ENCODE assay signal across 8 cellular contexts in genomic region chr2:156331572-156332451, GRCh38. TPM values are rescaled to one million over a fixed set of nuclear protein-coding genes. Genes with fewer than 3 reads are reported as not detected.
DNase-seq lines count a peak whose midpoint lies in the region; ATAC-seq, FAIRE-seq and TF ChIP-seq lines count a peak whose summit lies in the region.

No MANE protein-coding gene starts in this region.

- H3K9me2 ChIP-seq in hepatocyte (replicated peaks; ENCODE audit: insufficient read depth): no peaks in the 10 kb centered on the region

- no peak for TF ChIP-seq POLR2A in GM12878 (IDR thresholded peaks at IDR 0.05; ENCODE audit: low read depth, low read length)

- in situ Hi-C loops in Panc1 (cut with HindIII; ENCODE audit: low pct_unique_long_range_greater_than_20kb, low sequenced_read_pairs) (no loop called here), GM12878 (cut with MboI) (loop anchor here (25.0 kb wide), 1 partner anchor 255 kb away; no protein-coding TSS in a partner anchor)

- peak overlapping the region; percentile 70 for H3K9ac ChIP-seq in DND-41 (ENCODE audit: low read depth, low read length)
- H3K9ac ChIP-seq in GM12878 (ENCODE audit: control insufficient read depth, insufficient read depth, low read length): 0 out of 2 replicates have a peak overlapping the region, but pooled peaks have one; percentile 24

- H2AFZ ChIP-seq in DND-41 (ENCODE audit: low read depth, low read length) (peak overlapping the region; percentile 81), GM12878 (ENCODE audit: control insufficient read depth, low read depth, low read length) (peak overlapping the region; percentile 81), hepatocyte (peak overlapping the region; percentile 79)

- WGBS in GM12878 (ENCODE audit: insufficient coverage, insufficient replicate concordance, low lambda C conversion rate, missing lambda C conversion rate): 3% methylated on average over 26 of the region's 26 CpGs
- 2% methylated on average over 26 of the region's 26 CpGs for WGBS in hepatocyte (ENCODE audit: low lambda C conversion rate, missing lambda C conversion rate)
- WGBS in psoas muscle, 3 donors: 3 to 6% (median 4%) methylated on average over 26 of the region's 26 CpGs

- H3K27ac ChIP-seq in DND-41 (ENCODE audit: low read length) (no peak overlapping the region; the same call in 1 of the 2 replicates), Panc1 (ENCODE audit: low read length) (no peak overlapping the region), GM12878 (ENCODE audit: control insufficient read depth, insufficient read depth) (no peak overlapping the region), hepatocyte (peak overlapping the region; percentile 96), psoas muscle (peak overlapping the region; percentile 93)

- H3K4me3 ChIP-seq in DND-41 (ENCODE audit: low read depth in 1 of 2, low read length in 2 of 2) (peak overlapping the region; percentile 35 to 85; a peak in 3 of 4 replicates), Panc1 (ENCODE audit: low read depth in 2 of 2, low read length in 2 of 2) (peak overlapping the region; percentile 78 to 83), GM12878 (peak overlapping the region; percentile 80), hepatocyte (peak overlapping the region; percentile 55), psoas muscle (peak overlapping the region; percentile 78)

- no peaks in the 10 kb centered on the region for H4K20me1 ChIP-seq in DND-41 (ENCODE audit: insufficient read depth, low read length)
- H4K20me1 ChIP-seq in GM12878 (ENCODE audit: control insufficient read depth, insufficient read depth): no peaks in the 10 kb centered on the region
- no peaks in the 10 kb centered on the region for H4K20me1 ChIP-seq in hepatocyte (ENCODE audit: insufficient read depth, poor library complexity, severe bottlenecking)

- POLR2A ChIA-PET in Panc1 (lab: Charles Lee) (no interaction called here), GM12878 (lab: Charles Lee) (interaction anchor here (1.3 kb wide), 1 partner anchor 9 kb away, joined by 7 read pairs; no protein-coding TSS in a partner anchor)

- H3K79me2 ChIP-seq in DND-41 (ENCODE audit: insufficient read depth, low read length) (no peaks in the 10 kb centered on the region), GM12878 (ENCODE audit: control insufficient read depth, insufficient read depth, low read length) (no peaks in the 10 kb centered on the region), hepatocyte (peaks cover 2% of the 10 kb centered on the region)

- H3K9me3 ChIP-seq in DND-41 (ENCODE audit: insufficient read depth, low read length, severe bottlenecking): no peaks in the 10 kb centered on the region
- H3K9me3 ChIP-seq in Panc1 (ENCODE audit: control insufficient read depth, insufficient read depth, low read depth, low read length): no peaks in the 10 kb centered on the region
- peaks cover 3% of the 10 kb centered on the region; the same call in 2 of the 3 replicates for H3K9me3 ChIP-seq in GM12878 (replicated peaks; ENCODE audit: control insufficient read depth, insufficient read depth, low read length)
- H3K9me3 ChIP-seq in hepatocyte (ENCODE audit: low read depth): no peaks in the 10 kb centered on the region
- no peaks in the 10 kb centered on the region for H3K9me3 ChIP-seq in psoas muscle

- H3K4me1 ChIP-seq in DND-41 (ENCODE audit: insufficient read depth, low read length): peaks cover 47% of the 10 kb centered on the region
- peaks cover 13% of the 10 kb centered on the region for H3K4me1 ChIP-seq in Panc1 (ENCODE audit: control insufficient read depth, insufficient read depth, low read length)
- H3K4me1 ChIP-seq in GM12878 (ENCODE audit: control insufficient read depth, insufficient read depth, low read length): peaks cover 10% of the 10 kb centered on the region
- H3K4me1 ChIP-seq in hepatocyte (ENCODE audit: insufficient read depth): peaks cover 5% of the 10 kb centered on the region
- peaks cover 15% of the 10 kb centered on the region for H3K4me1 ChIP-seq in psoas muscle

- FAIRE-seq in GM12878 (lab: Jason Lieb, UNC): no peak

- DNase-seq in DND-41: peak; percentile 35
- DNase-seq in Panc1 (ENCODE audit: low read depth, low spot score): no peak
- DNase-seq in GM12878 (ENCODE audit: low read depth, low spot score): no peak
- DNase-seq in hepatocyte (ENCODE audit: low spot score): peak; percentile 79
- peak; percentile 71 to 78 for DNase-seq in psoas muscle
- no peak for DNase-seq in NCI-H1694 treated with DMSO at 0.1 percent for 48 hours (lab: John Stamatoyannopoulos, UW)

- intact Hi-C loops in Panc1 (cut with micrococcal nuclease; ENCODE audit: unreplicated experiment) (loop anchor here (10.0 kb wide), 2 partner anchors 563 to 957 kb away; no protein-coding TSS in a partner anchor), GM12878 (cut with micrococcal nuclease; ENCODE audit: unreplicated experiment) (loop anchor here (5.0 to 10.0 kb wide), 3 partner anchors 563 to 957 kb away; no protein-coding TSS in a partner anchor), psoas muscle (cut with DNase I) (loop anchor here (10.0 kb wide), 2 partner anchors 253 to 563 kb away; no protein-coding TSS in a partner anchor)

- H3K27me3 ChIP-seq in DND-41 (ENCODE audit: insufficient read depth, low read length, poor library complexity) (peaks cover 8% of the 10 kb centered on the region), Panc1 (ENCODE audit: control insufficient read depth, insufficient read depth, low read length) (no peaks in the 10 kb centered on the region), GM12878 (replicated peaks in 1 of 2; ENCODE audit: control insufficient read depth in 2 of 2, insufficient read depth in 2 of 2, low read length in 1 of 2) (peaks cover 2 to 13% of the 10 kb centered on the region in 2 experiments), hepatocyte (peaks cover 42% of the 10 kb centered on the region), psoas muscle (ENCODE audit: insufficient read depth in 3 of 3, low read length in 2 of 3) (no peaks in the 10 kb centered on the region)

- no peak for ATAC-seq in DND-41 (ENCODE audit: insufficient read depth, low read depth)
- peak; percentile 0 for ATAC-seq in HG02938 (IDR thresholded peaks at IDR 0.05; ENCODE audit: unreplicated experiment)
- peak; percentile 22 for ATAC-seq in Panc1
- peak; percentile 3; the same call in 2 of the 3 replicates for ATAC-seq in GM12878
- ATAC-seq in psoas muscle: peak in 3 of 4 donors; percentile 13 to 29 (median 18)
- ATAC-seq in GM18868 (IDR thresholded peaks at IDR 0.05; ENCODE audit: unreplicated experiment): no peak

- RAD21 ChIA-PET in GM12878 (lab: Charles Lee; ENCODE audit: unreplicated experiment): interaction anchor here (0.6 to 7.1 kb wide), 4 partner anchors 9 to 861 kb away, joined by 3 to 205 read pairs (median 3); no protein-coding TSS in a partner anchor

- SMC1A ChIA-PET in GM12878 (lab: Charles Lee; ENCODE audit: uncharacterized antibody, unreplicated experiment): interaction anchor here (1.1 to 3.9 kb wide), 5 partner anchors 9 to 257 kb away, joined by 3 to 36 read pairs (median 3); partner anchors contain the start of gene GPD2

- TF ChIP-seq EP300 in GM12878 (IDR thresholded peaks at IDR 0.05; ENCODE audit: borderline replicate concordance in 1 of 2, control insufficient read depth in 1 of 2, low read depth in 2 of 2, low read length in 2 of 2): no peak

- CTCF ChIA-PET in Panc1 (lab: Charles Lee): no interaction called here
- CTCF ChIA-PET in GM12878 (lab: Yijun Ruan, JAX): interaction anchor here (1.5 kb wide), 1 partner anchor 257 kb away, joined by 8 read pairs; no protein-coding TSS in a partner anchor

- TF ChIP-seq CTCF in DND-41 (IDR thresholded peaks at IDR 0.05; ENCODE audit: borderline replicate concordance, extremely low read depth, low read length, poor library complexity, severe bottlenecking) (no peak), Panc1 (IDR thresholded peaks at IDR 0.05) (no peak), GM12878 (IDR thresholded peaks at IDR 0.05 in 2 of 3, conservative IDR thresholded peaks at IDR 0.05 in 1 of 3; ENCODE audit: control insufficient read depth in 2 of 3, extremely low read depth in 1 of 3, insufficient read depth in 1 of 3, low read depth in 3 of 3, low read length in 3 of 3) (no peak), hepatocyte (IDR thresholded peaks at IDR 0.05; ENCODE audit: poor library complexity) (no peak), psoas muscle (IDR thresholded peaks at IDR 0.05) (no peak)

- BruUV-seq in Panc1 (replicated peaks; lab: Mats Ljungman, UMichigan) (no TSS peak), GM12878 (replicated peaks; lab: Mats Ljungman, UMichigan) (TSS peak; percentile 64)

- H3K4me2 ChIP-seq in DND-41 (ENCODE audit: insufficient read depth, low read length) (peak overlapping the region; percentile 99), GM12878 (ENCODE audit: control insufficient read depth, insufficient read depth) (peak overlapping the region; percentile 98), hepatocyte (peak overlapping the region; percentile 90)

- H3K36me3 ChIP-seq in DND-41 (ENCODE audit: insufficient read depth, low read length) (no peaks in the 10 kb centered on the region), Panc1 (ENCODE audit: control insufficient read depth, insufficient read depth, low read length) (peaks cover 4% of the 10 kb centered on the region; the same call in 1 of the 2 replicates), GM12878 (ENCODE audit: control insufficient read depth in 2 of 2, insufficient read depth in 2 of 2, low read length in 1 of 2) (no peaks in the 10 kb centered on the region), hepatocyte (replicated peaks; ENCODE audit: insufficient read depth, low read depth) (no peaks in the 10 kb centered on the region), psoas muscle (ENCODE audit: insufficient read depth in 1 of 2, low read depth in 1 of 2) (peaks cover 0 to 5% of the 10 kb centered on the region in 2 donors)

- TF ChIP-seq RAD21 in GM12878 (IDR thresholded peaks at IDR 0.05; ENCODE audit: insufficient read depth, low read depth, low read length): no peak

RNA-seq across cellular contexts. Expression of gene NR4A2, which starts 0.7 kb away (rescaled TPM):
- total RNA-seq in Panc1 (2021; ENCODE audit: unreplicated experiment): 0.85 TPM
- 0.91 TPM for polyA plus RNA-seq in Panc1 (2012; ENCODE audit: insufficient read length)
- total RNA-seq in GM12878 (2013; cell fraction: nucleolus; rRNA removed): 3.3 and 5.1 TPM in 2 replicates
- 0.44 and 0.68 TPM in 2 replicates for total RNA-seq in GM12878 (2014; rRNA removed)
- 0.41 and 0.49 TPM in 2 replicates for total RNA-seq in GM12878 (2014; rRNA removed; fragmentation: Illumina TruSeq; extraction: Trizol)
- total RNA-seq in GM12878 (2021): 1.4 TPM in 2 replicates
- polyA plus RNA-seq in GM12878 (2011; ENCODE audit: low read depth): 0.35 TPM
- 3.4 and 4.0 TPM in 2 replicates for polyA plus RNA-seq in GM12878 (2011; rRNA removed)
- polyA plus RNA-seq in GM12878 (2011; cell fraction: cytosol; rRNA removed): 3.2 TPM in 2 replicates
- 16.2 and 18.4 TPM in 2 replicates for polyA plus RNA-seq in GM12878 (2011; cell fraction: nucleus; rRNA removed)
- 0.66 and 2.4 TPM in 2 replicates for polyA plus RNA-seq in GM12878 (2012)
- 0.91 and 1.3 TPM in 2 replicates for polyA plus RNA-seq in GM12878 (2014; fragmentation: Illumina TruSeq; extraction: Trizol)
- polyA plus RNA-seq in GM12878 (2014; fragmentation: Nextera tagmentation; extraction: Ambion mirVana): under 1 TPM; 0.40 to 0.42 TPM
- 0.70 and 0.71 TPM in 2 replicates for polyA plus RNA-seq in GM12878 (2014; rRNA removed)
- polyA plus RNA-seq in GM12878 (2016; fragmentation: Nextera tagmentation; extraction: Ambion mirVana): under 1 TPM; 0.15 to 0.45 TPM
- 3.4 and 4.8 TPM in 2 replicates for polyA minus RNA-seq in GM12878 (2011; rRNA and poly(A)+ RNA removed)
- polyA minus RNA-seq in GM12878 (2011; cell fraction: cytosol; rRNA and poly(A)+ RNA removed): 2.5 and 3.1 TPM in 2 replicates
- polyA minus RNA-seq in GM12878 (2011; cell fraction: nucleus; rRNA and poly(A)+ RNA removed): 11.5 and 16.0 TPM in 2 replicates
- total RNA-seq in hepatocyte: 1.7 and 2.3 TPM in 2 replicates
- 4.5 and 5.8 TPM in 2 replicates for polyA plus RNA-seq in hepatocyte
- 1 to 10 TPM in 2 of 4 donors, under 1 TPM in 2; 0.86 to 2.3 (median 1.3) TPM for total RNA-seq in psoas muscle
- 1 to 10 TPM in 2 of 3 donors, under 1 TPM in 1; 0.31 to 1.4 (median 1.2) TPM for polyA plus RNA-seq in psoas muscle

Comparison
In these comparisons a context has a peak if more than half of its experiments do, and no peak if none do; other contexts are left out.
1. ATAC-seq: peak in HG02938 (single experiment), Panc1 (single experiment), GM12878 (single experiment) and psoas muscle (3 of 4); none in DND-41 (single experiment) and GM18868 (single experiment).
2. DNase-seq: peak in DND-41 (single experiment), hepatocyte (single experiment) and psoas muscle (2 of 2); none in Panc1 (single experiment), GM12878 (single experiment) and NCI-H1694 treated with DMSO at 0.1 percent for 48 hours (single experiment).
3. H3K27ac ChIP-seq: peak in hepatocyte (single experiment) and psoas muscle (single experiment); none in DND-41 (single experiment), Panc1 (single experiment) and GM12878 (single experiment).
4. Peak in every context shown above with its lines, with median percentiles within 50 percentile points of each other: H2AFZ ChIP-seq, H3K4me2 ChIP-seq and H3K4me3 ChIP-seq.